Comparison of ENCODE assay signal across 8 cellular contexts in the genomic region with DNA sequence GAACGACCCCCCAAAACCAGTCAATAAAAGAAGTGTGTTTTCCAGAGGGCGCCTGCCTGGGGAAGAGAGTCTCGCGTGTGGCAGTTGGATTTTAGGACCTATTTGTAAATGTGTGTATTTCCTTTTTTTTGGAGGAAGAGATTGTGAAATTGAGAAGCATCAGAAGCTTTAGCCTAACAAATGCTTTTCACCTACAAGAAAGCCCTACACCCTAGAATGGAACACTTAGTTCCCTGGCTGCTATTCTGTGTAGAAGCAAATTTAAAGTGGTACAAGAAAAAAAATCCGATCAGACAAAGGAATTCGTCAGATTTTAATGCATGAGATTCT. TPM values are rescaled to one million over a fixed set of nuclear protein-coding genes. Genes with fewer than 3 reads are reported as not detected.
DNase-seq lines count a peak whose midpoint lies in the region; ATAC-seq, FAIRE-seq and TF ChIP-seq lines count a peak whose summit lies in the region.

No MANE protein-coding gene starts in this region.

- H3K36me3 ChIP-seq in lung (ENCODE audit: control insufficient read depth in 2 of 2, insufficient read depth in 2 of 2, low read length in 2 of 2): no peaks in the 10 kb centered on the region
- no peaks in the 10 kb centered on the region for H3K36me3 ChIP-seq in vagina

- in situ Hi-C loops in astrocyte of the cerebellum (cut with HindIII; ENCODE audit: low sequenced_read_pairs): no loop called here

- intact Hi-C loops in vagina (cut with DNase I): loop anchor here (2.0 to 5.0 kb wide), 2 partner anchors 69 to 632 kb away; a partner anchor contains a TSS

- no peak for FAIRE-seq in RCC 7860 (lab: Jason Lieb, UNC)

- 1 to 2% methylated on average over 6 of the region's 6 CpGs for WGBS in lung, 2 donors

- ATAC-seq in lung (ENCODE audit: insufficient read depth, low FRiP score): no peak
- ATAC-seq in HG02678 (IDR thresholded peaks at IDR 0.05; ENCODE audit: unreplicated experiment): no peak

- DNase-seq in AG10803 (ENCODE audit: low read depth) (no peak), HL-60 (ENCODE audit: low read depth in 1 of 2, low spot score in 1 of 2) (peak in 1 of 2 experiments; percentile 58), astrocyte of the cerebellum (ENCODE audit: low read depth) (no peak), lung (ENCODE audit: low spot score) (no peak), vagina (ENCODE audit: extremely low spot score in 2 of 2) (no peak), RCC 7860 (ENCODE audit: low spot score) (no peak), iPS-NIHi11 (ENCODE audit: low spot score) (no peak)

- H3K27ac ChIP-seq in HL-60 (replicated peaks): peak overlapping the region; percentile 94
- peak overlapping the region; percentile 91 to 92 for H3K27ac ChIP-seq in lung (ENCODE audit: low read depth in 1 of 2, low read length in 1 of 2)
- H3K27ac ChIP-seq in vagina: peak overlapping the region; percentile 98

- no peak for TF ChIP-seq POLR2A in vagina (IDR thresholded peaks at IDR 0.05)

- H3K27me3 ChIP-seq in HL-60 (ENCODE audit: insufficient read depth, poor library complexity, severe bottlenecking) (no peaks in the 10 kb centered on the region), lung (ENCODE audit: control insufficient read depth, insufficient read depth) (no peaks in the 10 kb centered on the region), vagina (no peaks in the 10 kb centered on the region)

- H3K4me1 ChIP-seq in lung (ENCODE audit: control insufficient read depth in 2 of 2, insufficient read depth in 2 of 2, low read length in 2 of 2): peaks cover 0 to 2% of the 10 kb centered on the region in 2 donors
- peaks cover 28% of the 10 kb centered on the region for H3K4me1 ChIP-seq in vagina

- TF ChIP-seq CTCF in AG10803 (conservative IDR thresholded peaks at IDR 0.05; ENCODE audit: low read length): peak; percentile 16
- no peak for TF ChIP-seq CTCF in HL-60 (IDR thresholded peaks at IDR 0.05; ENCODE audit: insufficient read depth, low read length)
- TF ChIP-seq CTCF in astrocyte of the cerebellum (IDR thresholded peaks at IDR 0.05; ENCODE audit: low read depth, low read length, missing control alignments): no peak
- no peak for TF ChIP-seq CTCF in lung (IDR thresholded peaks at IDR 0.05; ENCODE audit: control extremely low read depth, extremely low read depth)
- no peak for TF ChIP-seq CTCF in vagina (IDR thresholded peaks at IDR 0.05)

- no peaks in the 10 kb centered on the region for H3K9me3 ChIP-seq in lung (ENCODE audit: control insufficient read depth in 2 of 2, insufficient read depth in 1 of 2, low read length in 1 of 2)
- H3K9me3 ChIP-seq in vagina: no peaks in the 10 kb centered on the region

- peak overlapping the region; percentile 80 for H3K4me3 ChIP-seq in AG10803 (ENCODE audit: low read length)
- peak overlapping the region; percentile 93 for H3K4me3 ChIP-seq in HL-60 (replicated peaks; ENCODE audit: insufficient read depth, low read length)
- H3K4me3 ChIP-seq in astrocyte of the cerebellum (ENCODE audit: low read depth, low read length): peak overlapping the region; percentile 91
- H3K4me3 ChIP-seq in lung: peak overlapping the region; percentile 86
- H3K4me3 ChIP-seq in vagina: peak overlapping the region; percentile 72 to 95

RNA-seq across cellular contexts. Expression of a gene that starts 1.4 kb away (rescaled TPM):
- total RNA-seq in lung: 10 to 100 TPM; 31.6 to 63.9 TPM
- 10 to 100 TPM in 1 of 2 donors, 1 to 10 TPM in 1; 7.9 to 13.3 TPM for polyA plus RNA-seq in lung
- 24.3 TPM for total RNA-seq in vagina
